Comparison of ENCODE assay signal across 1 cellular context in the genomic region with DNA sequence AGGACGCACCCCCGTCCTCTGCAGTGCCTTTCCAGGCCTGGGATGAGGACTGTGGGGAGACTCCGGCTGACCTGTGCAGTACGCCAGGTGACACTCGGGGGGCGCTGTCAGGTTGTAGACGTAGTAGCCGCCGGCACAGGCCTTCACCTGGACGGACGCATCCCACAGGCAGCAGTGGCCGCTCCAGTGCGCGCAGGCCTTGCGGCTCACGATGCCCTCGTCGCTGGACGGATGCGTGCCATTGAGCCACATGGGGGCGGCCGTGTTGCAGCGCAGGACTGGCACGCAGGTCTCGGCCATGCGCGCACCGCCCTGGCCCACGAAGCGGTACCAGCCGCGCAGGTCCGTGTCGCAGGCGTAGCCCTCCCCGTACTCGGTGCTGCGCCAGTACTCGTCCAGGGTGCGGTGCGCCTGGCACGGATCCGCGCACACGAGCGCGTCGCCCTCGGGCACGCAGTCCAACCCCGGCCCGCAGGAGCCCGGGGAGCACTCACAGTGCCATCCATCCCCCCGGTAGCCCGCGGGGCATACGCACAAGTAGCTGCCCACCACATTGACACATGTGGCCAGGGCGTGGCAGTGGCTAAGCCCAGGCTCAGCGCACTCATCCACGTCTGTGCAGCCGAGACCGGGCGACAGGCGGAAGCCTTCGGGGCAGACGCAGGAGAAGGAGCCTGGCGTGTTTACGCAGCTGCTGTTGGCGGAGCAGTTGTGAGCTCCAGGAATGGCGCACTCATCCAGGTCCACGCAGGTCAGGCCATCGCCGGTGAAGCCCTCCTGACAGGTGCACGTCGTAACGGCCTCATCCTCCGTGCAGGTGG.
TF ChIP-seq lines count a peak whose summit lies in the region.

No MANE protein-coding gene starts in this region.

TF ChIP-seq in HepG2, 621 proteins besides CTCF, POLR2A, EP300 and RAD21 (continued from another document):
- TF ChIP-seq ZNF687 (CRISPR knock-in tag; IDR thresholded peaks at IDR 0.05) (peak; percentile 56), STAG1 (CRISPR knock-in tag; IDR thresholded peaks at IDR 0.05) (peak; percentile 72), ZNF749 (CRISPR knock-in tag; IDR thresholded peaks at IDR 0.05; ENCODE audit: borderline replicate concordance) (no peak), FOXJ3 (CRISPR knock-in tag; IDR thresholded peaks at IDR 0.05; ENCODE audit: borderline replicate concordance) (no peak), HINFP (CRISPR knock-in tag; IDR thresholded peaks at IDR 0.05; ENCODE audit: low read depth) (no peak), ZNF20 (CRISPR knock-in tag; IDR thresholded peaks at IDR 0.05) (no peak), ZNF598 (CRISPR knock-in tag; IDR thresholded peaks at IDR 0.05; ENCODE audit: borderline replicate concordance) (peak; percentile 20; the same call in 1 of the 2 replicates), NFKB2 (CRISPR knock-in tag; IDR thresholded peaks at IDR 0.05; ENCODE audit: borderline replicate concordance) (0 out of 2 replicates have a peak, but pooled peaks have one; percentile 16), IRX3 (CRISPR knock-in tag; IDR thresholded peaks at IDR 0.05; ENCODE audit: borderline replicate concordance, low read depth) (no peak), CBFB (CRISPR knock-in tag; IDR thresholded peaks at IDR 0.05) (no peak), SRSF4 (IDR thresholded peaks at IDR 0.05; ENCODE audit: low read depth, low read length, poor library complexity, severe bottlenecking) (no peak), ZNF274 (CRISPR knock-in tag; IDR thresholded peaks at IDR 0.05) (0 out of 2 replicates have a peak, but pooled peaks have one; percentile 28), ZNF83 (CRISPR knock-in tag; IDR thresholded peaks at IDR 0.05; ENCODE audit: borderline replicate concordance) (peak; percentile 35; the same call in 1 of the 2 replicates), ZNF101 (CRISPR knock-in tag; IDR thresholded peaks at IDR 0.05; ENCODE audit: borderline replicate concordance, low read depth) (no peak), ZNF597 (CRISPR knock-in tag; IDR thresholded peaks at IDR 0.05) (no peak), TFAP4 (IDR thresholded peaks at IDR 0.05; ENCODE audit: borderline replicate concordance, low read depth) (no peak), SPEN (CRISPR knock-in tag; IDR thresholded peaks at IDR 0.05; ENCODE audit: low read depth) (no peak)
- TF ChIP-seq, protein P1, sequence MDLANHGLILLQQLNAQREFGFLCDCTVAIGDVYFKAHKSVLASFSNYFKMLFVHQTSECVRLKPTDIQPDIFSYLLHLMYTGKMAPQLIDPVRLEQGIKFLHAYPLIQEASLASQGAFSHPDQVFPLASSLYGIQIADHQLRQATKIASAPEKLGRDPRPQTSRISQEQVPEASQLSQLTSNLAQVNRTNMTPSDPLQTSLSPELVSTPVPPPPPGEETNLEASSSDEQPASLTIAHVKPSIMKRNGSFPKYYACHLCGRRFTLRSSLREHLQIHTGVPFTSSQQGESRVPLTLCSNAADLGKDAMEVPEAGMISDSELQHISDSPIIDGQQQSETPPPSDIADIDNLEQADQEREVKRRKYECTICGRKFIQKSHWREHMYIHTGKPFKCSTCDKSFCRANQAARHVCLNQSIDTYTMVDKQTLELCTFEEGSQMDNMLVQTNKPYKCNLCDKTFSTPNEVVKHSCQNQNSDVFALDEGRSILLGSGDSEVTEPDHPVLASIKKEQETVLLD (CRISPR knock-in tag; IDR thresholded peaks at IDR 0.05; ENCODE audit: low read depth), result 0 out of 2 replicates have a peak, but pooled peaks have one; percentile 15
